ENCODE assay signal across 6 cellular contexts in genomic region chr2:132783883-132784282, GRCh38.
"Had no signal": no experiment of that assay in that cellular context is flagged by ENCODE, and none has a peak within 500 bp of the region (broad histone marks: within the 10 kb centered on the region; RNA-seq: fewer than 3 reads in every experiment).

No MANE protein-coding gene starts in this region.

- H3K9me3 Mint-ChIP-seq: GM23338 had no signal

- H3K4me2 ChIP-seq: GM23338 had no signal

- ATAC-seq: GM23338, HCT116, K562 had no signal

- H3K4me3 Mint-ChIP-seq: GM23338, HFFc6 had no signal

- H3K4me1 ChIP-seq: HAP-1 had no signal

- DNase-seq: HFFc6, IMR-90 had no signal

- H3K36me3 ChIP-seq: HAP-1 had no signal

- H3K27ac Mint-ChIP-seq: GM23338, HFFc6 had no signal

- H2AFZ ChIP-seq: GM23338 had no signal

- H3K4me3 ChIP-seq: GM23338, HAP-1, K562 had no signal

- H3K9me3 ChIP-seq: HAP-1 had no signal
